ENCODE assay signal across 22 cellular contexts in the genomic region with DNA sequence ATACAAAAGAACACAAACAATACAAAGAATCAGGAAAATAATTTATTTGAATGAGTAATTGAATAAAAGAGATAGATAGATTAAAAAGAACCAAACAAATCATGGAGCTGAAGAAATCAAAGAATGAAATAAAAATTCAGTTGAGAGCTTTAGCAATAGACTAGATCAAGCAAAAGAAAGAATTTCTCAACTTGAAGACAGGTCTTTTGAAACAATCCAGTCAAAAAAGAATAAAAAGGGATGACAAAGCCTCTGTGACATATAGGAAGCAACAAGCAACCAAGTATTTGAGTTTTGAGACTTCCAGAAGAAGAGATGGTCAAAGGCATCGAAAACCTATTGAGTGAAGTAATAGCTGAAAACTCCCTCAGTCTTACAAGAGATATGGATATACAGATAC.
DNase-seq lines count a peak whose midpoint lies in the region; ATAC-seq, FAIRE-seq and TF ChIP-seq lines count a peak whose summit lies in the region.
"Had no signal": no experiment of that assay in that cellular context is flagged by ENCODE, and none has a peak within 500 bp of the region (broad histone marks: within the 10 kb centered on the region; RNA-seq: fewer than 3 reads in every experiment).

No MANE protein-coding gene starts in this region.

- H3K9me2 ChIP-seq in SK-N-SH, result no peaks in the 10 kb centered on the region

- H3K27me3 ChIP-seq in SK-N-SH (ENCODE audit: insufficient read depth) (no peaks in the 10 kb centered on the region), HepG2 (ENCODE audit: control insufficient read depth in 1 of 2, insufficient read depth in 2 of 2, low read length in 2 of 2) (no peaks in the 10 kb centered on the region), right lobe of liver (no peaks in the 10 kb centered on the region)
- H3K27me3 ChIP-seq: BE2C; BLaER1 treated with 17β-estradiol and CSF1 and Interleukin-3, amounts not matched to agents 10 nM and 100 nM had no signal

- FAIRE-seq in HepG2 (lab: Jason Lieb, UNC), result no peak
- FAIRE-seq: A204.1, G401.6, GM18507 had no signal

- in situ Hi-C loops in HepG2 (cut with HindIII; ENCODE audit: extremely low pct_ligation_motif_present, low pct_unique_long_range_greater_than_20kb), result no loop called here

- intact Hi-C loops in HepG2 (cut with micrococcal nuclease; ENCODE audit: unreplicated experiment) (loop anchor here (10.0 kb wide), 1 partner anchor 159 kb away; no protein-coding TSS in a partner anchor), right lobe of liver (cut with DNase I) (no loop called here)

- H3K36me3 ChIP-seq in SK-N-SH (replicated peaks in 1 of 2; ENCODE audit: control insufficient read depth in 1 of 2, insufficient read depth in 2 of 2, low read length in 1 of 2), result peaks cover 0 to 6% of the 10 kb centered on the region in 2 experiments
- H3K36me3 ChIP-seq in HepG2 (replicated peaks in 1 of 2; ENCODE audit: control insufficient read depth in 1 of 2, insufficient read depth in 2 of 2, low read length in 2 of 2), result peaks cover 6 to 30% of the 10 kb centered on the region in 2 experiments
- H3K36me3 ChIP-seq in right lobe of liver, result no peaks in the 10 kb centered on the region
- H3K36me3 ChIP-seq: BE2C had no signal

- H3K9ac ChIP-seq in SK-N-SH (no peak overlapping the region), HepG2 (ENCODE audit: insufficient read depth, low read depth, low read length) (no peak overlapping the region)
- H3K9ac ChIP-seq: BLaER1 treated with 17β-estradiol and CSF1 and Interleukin-3, amounts not matched to agents 10 nM and 100 nM had no signal

- TF ChIP-seq RAD21 in SK-N-SH (IDR thresholded peaks at IDR 0.05; ENCODE audit: low read length) (no peak), HepG2 (CRISPR knock-in tag; IDR thresholded peaks at IDR 0.05) (no peak)

- H3K4me2 ChIP-seq in SK-N-SH, result no peak overlapping the region
- H3K4me2 ChIP-seq in HepG2 (ENCODE audit: low read depth, low read length), result no peak overlapping the region
- H3K4me2 ChIP-seq: BLaER1 treated with 17β-estradiol and CSF1 and Interleukin-3, amounts not matched to agents 10 nM and 100 nM; GM23338 had no signal

- TSS peak; percentile 16 for BruUV-seq in HepG2 (replicated peaks; lab: Mats Ljungman, UMichigan)

- H3K4me1 ChIP-seq in SK-N-SH (ENCODE audit: control insufficient read depth in 1 of 2, insufficient read depth in 2 of 2, low read depth in 1 of 2, low read length in 1 of 2), result no peaks in the 10 kb centered on the region
- H3K4me1 ChIP-seq in HepG2 (ENCODE audit: insufficient read depth, low read length), result no peaks in the 10 kb centered on the region
- no peaks in the 10 kb centered on the region for H3K4me1 ChIP-seq in right lobe of liver
- H3K4me1 ChIP-seq: BE2C; BLaER1 treated with 17β-estradiol and CSF1 and Interleukin-3, amounts not matched to agents 10 nM and 100 nM had no signal

- POLR2A ChIA-PET in SK-N-SH (lab: Yijun Ruan, JAX) (no interaction called here), HepG2 (lab: Yijun Ruan, JAX) (no interaction called here)

- WGBS in SK-N-SH (ENCODE audit: low lambda C conversion rate), result 94% methylated on average over 1 of the region's 1 CpG
- 97% methylated on average over 1 of the region's 1 CpG for WGBS in HepG2 (ENCODE audit: low lambda C conversion rate)
- 100% methylated on average over 1 of the region's 1 CpG for whole genome bisulfite sequencing in right lobe of liver (ENCODE audit: insufficient coverage, low coverage, low lambda C conversion rate, missing lambda C conversion rate)

- CTCF ChIA-PET in SK-N-SH (lab: Yijun Ruan, JAX), result no interaction called here
- CTCF ChIA-PET in HepG2 (lab: Yijun Ruan, JAX; ENCODE audit: low intra/inter-chr PET ratio, low total read pairs), result no interaction called here

- H3K27ac ChIP-seq in SK-N-SH (ENCODE audit: low read depth in 2 of 2, low read length in 1 of 2) (no peak overlapping the region), HepG2 (ENCODE audit: extremely low read length, insufficient read depth, low read length) (no peak overlapping the region), right lobe of liver (no peak overlapping the region)
- H3K27ac ChIP-seq: 22Rv1; BLaER1 treated with 17β-estradiol and CSF1 and Interleukin-3, amounts not matched to agents 10 nM and 100 nM had no signal

- H3K36me3 Mint-ChIP-seq in endothelial cell (ENCODE audit: low read depth, unreplicated experiment), result peaks cover 19% of the 10 kb centered on the region

- H3K79me2 ChIP-seq in SK-N-SH (ENCODE audit: insufficient read depth) (no peaks in the 10 kb centered on the region), HepG2 (ENCODE audit: insufficient read depth, low read length) (no peaks in the 10 kb centered on the region)

- H4K20me1 ChIP-seq in SK-N-SH (ENCODE audit: insufficient read depth) (no peaks in the 10 kb centered on the region), HepG2 (ENCODE audit: insufficient read depth, low read length) (no peaks in the 10 kb centered on the region)
- H4K20me1 ChIP-seq: BLaER1 treated with 17β-estradiol and CSF1 and Interleukin-3, amounts not matched to agents 10 nM and 100 nM had no signal

- H3K4me3 ChIP-seq in SK-N-SH (ENCODE audit: low read depth in 2 of 2, low read length in 1 of 2) (no peak overlapping the region), HepG2 (replicated peaks in 1 of 3; ENCODE audit: insufficient read depth in 1 of 3, low read depth in 2 of 3, low read length in 3 of 3) (no peak overlapping the region), right lobe of liver (no peak overlapping the region)
- H3K4me3 ChIP-seq: GM23338 had no signal

- no peak for TF ChIP-seq EP300 in SK-N-SH (IDR thresholded peaks at IDR 0.05; ENCODE audit: borderline replicate concordance in 1 of 2, low read depth in 1 of 2, low read length in 1 of 2)
- no peak for TF ChIP-seq EP300 in HepG2 (IDR thresholded peaks at IDR 0.05; ENCODE audit: low read depth in 2 of 2, low read length in 2 of 2)
- TF ChIP-seq EP300 in HepG2 (CRISPR knock-in tag; IDR thresholded peaks at IDR 0.05; ENCODE audit: borderline replicate concordance), result no peak

- TF ChIP-seq CTCF in SK-N-SH (IDR thresholded peaks at IDR 0.05), result no peak
- TF ChIP-seq CTCF in HepG2 (CRISPR knock-in tag; IDR thresholded peaks at IDR 0.05), result no peak
- TF ChIP-seq CTCF in right lobe of liver (IDR thresholded peaks at IDR 0.05), result no peak
- TF ChIP-seq CTCF in endothelial cell (IDR thresholded peaks at IDR 0.05; ENCODE audit: unreplicated experiment), result no peak

- H3K27ac Mint-ChIP-seq in endothelial cell (ENCODE audit: unreplicated experiment), result no peak overlapping the region
- H3K27ac Mint-ChIP-seq: CD14-positive monocyte, GM23338, H9 had no signal

- no peaks in the 10 kb centered on the region for H3K9me3 Mint-ChIP-seq in endothelial cell (ENCODE audit: unreplicated experiment)
- H3K9me3 Mint-ChIP-seq: GM23338 had no signal

- H3K27me3 Mint-ChIP-seq in endothelial cell (ENCODE audit: unreplicated experiment), result no peaks in the 10 kb centered on the region
- H3K27me3 Mint-ChIP-seq: CD4-positive, alpha-beta memory T cell had no signal

- no peak for DNase-seq in SK-N-SH
- no peak for DNase-seq in HepG2 (ENCODE audit: low spot score)
- DNase-seq in right lobe of liver, result no peak
- DNase-seq in endothelial cell (ENCODE audit: low spot score), result no peak
- DNase-seq in DMS153 (lab: John Stamatoyannopoulos, UW), result no peak
- no peak for DNase-seq in MV-4-11 (lab: John Stamatoyannopoulos, UW)
- DNase-seq: BE2C; Calu3; CD4-positive, alpha-beta memory T cell; COR-L47; DND-41; H9 had no signal

- TF ChIP-seq POLR2A in HepG2 (IDR thresholded peaks at IDR 0.05; ENCODE audit: insufficient read depth in 1 of 2, low read depth in 2 of 2, low read length in 2 of 2) (no peak), right lobe of liver (IDR thresholded peaks at IDR 0.05) (no peak)

- peaks cover 7% of the 10 kb centered on the region; the same call in 1 of the 2 replicates for H3K9me3 ChIP-seq in SK-N-SH
- H3K9me3 ChIP-seq in HepG2 (ENCODE audit: low read length), result peaks cover 17% of the 10 kb centered on the region; the same call in 1 of the 2 replicates
- H3K9me3 ChIP-seq in right lobe of liver, result no peaks in the 10 kb centered on the region
- H3K9me3 ChIP-seq: BE2C had no signal

- no peak overlapping the region for H2AFZ ChIP-seq in SK-N-SH (ENCODE audit: low read depth)
- H2AFZ ChIP-seq in HepG2 (ENCODE audit: low read length), result no peak overlapping the region
- H2AFZ ChIP-seq: GM23338 had no signal

- peak overlapping the region; percentile 70 for H3K4me3 Mint-ChIP-seq in endothelial cell (ENCODE audit: unreplicated experiment)
- H3K4me3 Mint-ChIP-seq: CD14-positive monocyte; CD4-positive, alpha-beta memory T cell; GM23338; H9 had no signal

- ATAC-seq in SK-N-SH treated with all-trans-retinoic acid at 6 μM for 48 hours (no peak), HepG2 (no peak), right lobe of liver (no peak), GM18502 (IDR thresholded peaks at IDR 0.05; ENCODE audit: poor library complexity, unreplicated experiment) (no peak)
- ATAC-seq: GM23338, HCT116 had no signal

- H3F3A ChIP-seq in SK-N-SH (replicated peaks; ENCODE audit: insufficient read depth), result peaks cover 4% of the 10 kb centered on the region

- no peaks in the 10 kb centered on the region for H3K4me1 Mint-ChIP-seq in endothelial cell (ENCODE audit: unreplicated experiment)
- H3K4me1 Mint-ChIP-seq: CD14-positive monocyte, GM23338, H9 had no signal

TF ChIP-seq in SK-N-SH treated with all-trans-retinoic acid at 6 μM for 48 hours, 23 proteins besides CTCF, POLR2A, EP300 and RAD21:
- TF ChIP-seq ZFP30 (CRISPR knock-in tag; IDR thresholded peaks at IDR 0.05), result peak; percentile 78
- no peak for TF ChIP-seq TCF4 (CRISPR knock-in tag; IDR thresholded peaks at IDR 0.05; ENCODE audit: borderline replicate concordance)

TF ChIP-seq in SK-N-SH, 30 proteins besides CTCF, POLR2A, EP300 and RAD21 (continues in another document):
- TF ChIP-seq MAX (IDR thresholded peaks at IDR 0.05; ENCODE audit: low read depth) (no peak), NRF1 (IDR thresholded peaks at IDR 0.05; ENCODE audit: low read depth, low read length) (no peak), SIN3A (IDR thresholded peaks at IDR 0.05; ENCODE audit: borderline replicate concordance, low read depth, low read length) (no peak)
